ENCODE assay signal across 8 cellular contexts in the genomic region with DNA sequence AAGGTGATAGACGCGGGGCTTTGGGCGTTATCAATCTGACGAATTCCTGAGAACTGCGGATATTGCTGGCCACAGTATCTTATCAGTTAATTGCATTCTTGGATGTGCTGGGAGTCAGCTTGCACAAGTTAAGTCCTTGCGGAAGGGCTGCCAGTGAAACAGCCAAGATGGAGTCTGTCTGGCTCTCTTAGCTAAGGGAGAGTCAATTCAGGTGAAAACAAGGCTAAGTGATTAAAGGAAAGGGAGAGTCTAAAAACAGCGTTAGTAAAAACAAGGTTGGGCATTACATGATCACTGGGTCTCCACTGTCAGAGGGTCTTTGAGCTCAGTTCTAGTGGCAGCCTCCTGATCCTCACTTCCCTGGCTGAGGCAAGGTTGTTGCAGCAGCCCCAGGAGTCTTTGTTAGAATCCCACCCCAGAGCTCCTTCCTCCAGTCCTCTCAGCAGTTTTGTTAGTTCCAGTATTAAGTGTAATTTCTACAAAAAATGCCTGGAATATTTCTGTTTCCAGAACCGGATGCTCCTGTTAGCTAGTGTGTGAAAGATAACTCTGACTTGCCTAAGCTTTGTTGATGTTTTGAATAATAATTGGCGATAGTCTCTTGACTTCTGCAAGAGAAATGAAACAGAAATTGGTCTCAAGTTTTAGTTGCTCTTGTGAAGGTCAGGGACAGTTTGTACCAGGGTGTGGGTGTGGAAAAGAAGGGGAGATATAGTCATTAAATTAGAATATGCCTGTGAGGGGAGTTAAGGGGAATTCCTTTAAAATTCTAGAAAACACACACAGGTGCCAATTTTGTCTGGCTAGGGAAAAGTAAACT. TPM values are rescaled to one million over a fixed set of nuclear protein-coding genes. Genes with fewer than 3 reads are reported as not detected.
DNase-seq lines count a peak whose midpoint lies in the region; ATAC-seq and TF ChIP-seq lines count a peak whose summit lies in the region.

No MANE protein-coding gene starts in this region.

- H3K27ac ChIP-seq in HL-60 (replicated peaks) (peak overlapping the region; percentile 77), caudate nucleus (ENCODE audit: low read depth, low read length) (peak overlapping the region; percentile 91)

- peak overlapping the region; percentile 91 for H3K4me3 Mint-ChIP-seq in activated CD4-positive, alpha-beta T cell treated with anti-CD3 and anti-CD28 coated beads, Interleukin-2, amount 10 ng/mL, durations not matched to agents 7 days and 5 days
- H3K4me3 Mint-ChIP-seq in naive B cell: peak overlapping the region; percentile 67 to 95 (median 90)

- ATAC-seq in naive B cell (ENCODE audit: low read depth in 2 of 2) (peak; percentile 35 to 44), HG03342 (IDR thresholded peaks at IDR 0.05; ENCODE audit: unreplicated experiment) (no peak)

- POLR2A ChIA-PET in activated CD4-positive, alpha-beta T cell treated with anti-CD3 and anti-CD28 coated beads, Interleukin-2, amount 10 ng/mL, durations not matched to agents 7 days and 5 days (lab: Charles Lee): interaction anchor here (0.6 to 0.9 kb wide), 4 partner anchors 107 to 279 kb away, joined by 3 to 6 read pairs (median 3); no protein-coding TSS in a partner anchor

- CTCF ChIA-PET in activated CD4-positive, alpha-beta T cell treated with anti-CD3 and anti-CD28 coated beads, Interleukin-2, amount 10 ng/mL, durations not matched to agents 7 days and 5 days (lab: Charles Lee): interaction anchor here (0.5 to 1.7 kb wide), 8 partner anchors 9 to 223 kb away, joined by 3 to 16 read pairs (median 4); partner anchors contain the start of gene ORC2

- H3K4me1 Mint-ChIP-seq in activated CD4-positive, alpha-beta T cell treated with anti-CD3 and anti-CD28 coated beads, Interleukin-2, amount 10 ng/mL, durations not matched to agents 7 days and 5 days: peaks cover 91% of the 10 kb centered on the region
- H3K4me1 Mint-ChIP-seq in naive B cell: peaks cover 59 to 90% (median 82%) of the 10 kb centered on the region in 3 donors

- H3K36me3 ChIP-seq in BE2C: no peaks in the 10 kb centered on the region

- TF ChIP-seq CTCF in HL-60 (IDR thresholded peaks at IDR 0.05; ENCODE audit: insufficient read depth, low read length): no peak
- TF ChIP-seq CTCF in GM13976 (IDR thresholded peaks at IDR 0.05; ENCODE audit: borderline replicate concordance, control extremely low read depth, extremely low read depth, insufficient read depth, missing control alignments): no peak
- no peak for TF ChIP-seq CTCF in BE2C (IDR thresholded peaks at IDR 0.05; ENCODE audit: low read depth, low read length)

- no peaks in the 10 kb centered on the region for H3K9me3 ChIP-seq in BE2C

- no peaks in the 10 kb centered on the region for H3K9me3 Mint-ChIP-seq in activated CD4-positive, alpha-beta T cell treated with anti-CD3 and anti-CD28 coated beads, Interleukin-2, amount 10 ng/mL, durations not matched to agents 7 days and 5 days
- no peaks in the 10 kb centered on the region for H3K9me3 Mint-ChIP-seq in naive B cell

- no peaks in the 10 kb centered on the region for H3K27me3 ChIP-seq in HL-60 (ENCODE audit: insufficient read depth, poor library complexity, severe bottlenecking)
- H3K27me3 ChIP-seq in BE2C: no peaks in the 10 kb centered on the region

- H3K36me3 Mint-ChIP-seq in activated CD4-positive, alpha-beta T cell treated with anti-CD3 and anti-CD28 coated beads, Interleukin-2, amount 10 ng/mL, durations not matched to agents 7 days and 5 days (ENCODE audit: low read depth): peaks cover 60% of the 10 kb centered on the region
- peaks cover 0 to 5% of the 10 kb centered on the region in 2 donors for H3K36me3 Mint-ChIP-seq in naive B cell

- in situ Hi-C loops in GM13976 (cut with MboI; ENCODE audit: low sequenced_read_pairs, unreplicated experiment): no loop called here

- H3K4me3 ChIP-seq in HL-60 (replicated peaks; ENCODE audit: insufficient read depth, low read length) (no peak overlapping the region), BE2C (ENCODE audit: low read depth, low read length) (no peak overlapping the region)

- DNase-seq in activated CD4-positive, alpha-beta T cell treated with anti-CD3 and anti-CD28 coated beads, Interleukin-2, amount 10 ng/mL, durations not matched to agents 7 days and 5 days: no peak
- DNase-seq in activated CD4-positive, alpha-beta T cell treated with anti-CD3 and anti-CD28 coated beads, Interleukin-2, amount 50 U/mL, for 1 hour: no peak
- DNase-seq in HL-60 (ENCODE audit: low read depth in 1 of 2, low spot score in 1 of 2): no peak
- no peak for DNase-seq in caudate nucleus (lab: John Stamatoyannopoulos, UW)
- peak; percentile 36 for DNase-seq in naive B cell
- no peak for DNase-seq in GM13976 (ENCODE audit: low spot score)
- no peak for DNase-seq in BE2C

- H3K27me3 Mint-ChIP-seq in activated CD4-positive, alpha-beta T cell treated with anti-CD3 and anti-CD28 coated beads, Interleukin-2, amount 10 ng/mL, durations not matched to agents 7 days and 5 days: no peaks in the 10 kb centered on the region
- H3K27me3 Mint-ChIP-seq in naive B cell: no peaks in the 10 kb centered on the region

- peaks cover 6% of the 10 kb centered on the region for H3K4me1 ChIP-seq in BE2C

- peak overlapping the region; percentile 96 for H3K27ac Mint-ChIP-seq in activated CD4-positive, alpha-beta T cell treated with anti-CD3 and anti-CD28 coated beads, Interleukin-2, amount 10 ng/mL, durations not matched to agents 7 days and 5 days
- peak overlapping the region; percentile 53 to 98 (median 94) for H3K27ac Mint-ChIP-seq in naive B cell

RNA-seq across cellular contexts. Expression of gene CFLAR, which starts 10.6 kb away (rescaled TPM):
- total RNA-seq in activated CD4-positive, alpha-beta T cell treated with anti-CD3 and anti-CD28 coated beads, Interleukin-2, amount 10 ng/mL, durations not matched to agents 7 days and 5 days: 100 to 1,000 TPM in 1 of 2 experiments, 10 to 100 TPM in 1; 98.4 to 106 TPM
- 10 to 100 TPM; 12.8 to 53.3 (median 46.8) TPM for polyA plus RNA-seq in naive B cell (ENCODE audit: low read depth in 6 of 6)
- 11.6 TPM for polyA plus RNA-seq in BE2C (2012; ENCODE audit: insufficient read depth, insufficient read length, low read depth)

RNA-seq across cellular contexts. Expression of gene NDUFB3, which starts 54.7 kb away (rescaled TPM):
- total RNA-seq in activated CD4-positive, alpha-beta T cell treated with anti-CD3 and anti-CD28 coated beads, Interleukin-2, amount 10 ng/mL, durations not matched to agents 7 days and 5 days: 100 to 1,000 TPM; 134 to 147 TPM
- polyA plus RNA-seq in naive B cell (ENCODE audit: low read depth in 6 of 6): 100 to 1,000 TPM; 196 to 279 (median 251) TPM
- polyA plus RNA-seq in BE2C (2012; ENCODE audit: insufficient read depth, insufficient read length, low read depth): 168 TPM

RNA-seq across cellular contexts. Expression of gene HYCC2, which starts 55.0 kb away (rescaled TPM):
- total RNA-seq in activated CD4-positive, alpha-beta T cell treated with anti-CD3 and anti-CD28 coated beads, Interleukin-2, amount 10 ng/mL, durations not matched to agents 7 days and 5 days: 10 to 100 TPM; 31.4 to 32.0 TPM
- 10 to 100 TPM; 12.3 to 24.6 (median 20.5) TPM for polyA plus RNA-seq in naive B cell (ENCODE audit: low read depth in 6 of 6)
- polyA plus RNA-seq in BE2C (2012; ENCODE audit: insufficient read depth, insufficient read length, low read depth): 4.7 TPM

RNA-seq across cellular contexts. Expression of gene CASP10, which starts 56.4 kb away (rescaled TPM):
- 10 to 100 TPM; 45.0 to 49.6 TPM for total RNA-seq in activated CD4-positive, alpha-beta T cell treated with anti-CD3 and anti-CD28 coated beads, Interleukin-2, amount 10 ng/mL, durations not matched to agents 7 days and 5 days
- polyA plus RNA-seq in naive B cell (ENCODE audit: low read depth in 6 of 6): 1 to 10 TPM; 2.7 to 8.1 (median 4.7) TPM
- 0.08 TPM for polyA plus RNA-seq in BE2C (2012; ENCODE audit: insufficient read depth, insufficient read length, low read depth)
